In genomic region chr10:47311900-47312662, GRCh38 we compare ENCODE assay signal across 8 cellular contexts. TPM values are rescaled to one million over a fixed set of nuclear protein-coding genes. Genes with fewer than 3 reads are reported as not detected.
DNase-seq lines count a peak whose midpoint lies in the region; ATAC-seq and TF ChIP-seq lines count a peak whose summit lies in the region.

No MANE protein-coding gene starts in this region.

- peak; percentile 75 for ATAC-seq in GM18502 (IDR thresholded peaks at IDR 0.05; ENCODE audit: poor library complexity, unreplicated experiment)

- H2BK12ac ChIP-seq in neuronal stem cell (ENCODE audit: low read length): no peak overlapping the region

- H3K36me3 ChIP-seq in Peyer's patch (no peaks in the 10 kb centered on the region), neuronal stem cell (replicated peaks in 1 of 2; ENCODE audit: control insufficient read depth in 2 of 2, insufficient read depth in 2 of 2, low read length in 2 of 2) (no peaks in the 10 kb centered on the region), stomach (no peaks in the 10 kb centered on the region)

- H3K23ac ChIP-seq in neuronal stem cell (ENCODE audit: low read depth, low read length, poor library complexity): peak overlapping the region; percentile 66

- peaks cover 0 to 17% (median 2%) of the 10 kb centered on the region in 4 donors for H3K4me1 ChIP-seq in Peyer's patch
- H3K4me1 ChIP-seq in neuronal stem cell (ENCODE audit: control insufficient read depth in 2 of 2, insufficient read depth in 1 of 2, low read depth in 1 of 2, low read length in 2 of 2): peaks cover 0 to 5% of the 10 kb centered on the region in 2 donors
- H3K4me1 ChIP-seq in stomach: peaks cover 7 to 15% (median 14%) of the 10 kb centered on the region in 4 donors

- intact Hi-C loops in stomach (cut with DNase I; ENCODE audit: low total_unique reads): loop anchor here (5.0 kb wide), 1 partner anchor 260 kb away; no protein-coding TSS in a partner anchor

- no peak overlapping the region for H3K9ac ChIP-seq in neuronal stem cell (ENCODE audit: low read depth, low read length, poor library complexity)

- H3K4me2 ChIP-seq in neuronal stem cell (ENCODE audit: insufficient read depth, low read length, poor library complexity, severe bottlenecking): no peak overlapping the region

- no peaks in the 10 kb centered on the region for H3K79me1 ChIP-seq in neuronal stem cell (ENCODE audit: low read depth, low read length)

- no peak overlapping the region for H2AK5ac ChIP-seq in neuronal stem cell (ENCODE audit: low read depth, low read length)

- H2AFZ ChIP-seq in neuronal stem cell (ENCODE audit: low read length): no peak overlapping the region

- no peak overlapping the region for H2BK120ac ChIP-seq in neuronal stem cell (ENCODE audit: low read depth, low read length)

- H3K4me3 ChIP-seq in Peyer's patch: peak overlapping the region in 1 of 4 donors; percentile 6
- no peak overlapping the region for H3K4me3 ChIP-seq in fibroblast of the aortic adventitia (ENCODE audit: low read depth, low read length)
- peak overlapping the region in 1 of 2 donors; percentile 16 for H3K4me3 ChIP-seq in neuronal stem cell (ENCODE audit: low read length in 2 of 2)
- no peak overlapping the region for H3K4me3 ChIP-seq in stomach

- DNase-seq in ACHN (peak; percentile 78), HS-27A (ENCODE audit: low read depth) (peak; percentile 3), Peyer's patch (peak; percentile 85 to 93 (median 89)), fibroblast of the aortic adventitia (ENCODE audit: low read depth) (peak; percentile 78), neuronal stem cell (ENCODE audit: low spot score) (peak; percentile 61), stomach (peak; percentile 87)
- DNase-seq in activated T-helper 1 cell treated with anti-CD3 and anti-CD28 coated beads, Interleukin-2, amount 50 U/mL, for 16 hours (ENCODE audit: low read depth in 1 of 2, low spot score in 1 of 2): peak; percentile 66

- no CpG with 5 or more reads among the region's 21 CpGs for WGBS in neuronal stem cell (ENCODE audit: extremely low coverage in 2 of 2, insufficient read length in 2 of 2, insufficient replicate concordance in 1 of 2), 2 donors
- WGBS in stomach, 5 donors: 16 to 26% (median 21%) methylated on average over 18 to 21 of the region's 21 CpGs

- no peak overlapping the region for H2BK5ac ChIP-seq in neuronal stem cell (ENCODE audit: low read length)

- H3K14ac ChIP-seq in neuronal stem cell (ENCODE audit: low read length): no peak overlapping the region

- TF ChIP-seq EP300 in stomach (IDR thresholded peaks at IDR 0.05): no peak

- H3K4ac ChIP-seq in neuronal stem cell (ENCODE audit: low read length): no peak overlapping the region

- H3K27ac ChIP-seq in Peyer's patch (peak overlapping the region in 2 of 4 donors; percentile 9 to 36), neuronal stem cell (replicated peaks; ENCODE audit: low read length) (no peak overlapping the region), stomach (no peak overlapping the region)

- peak; percentile 67 to 93 (median 87) for TF ChIP-seq CTCF in Peyer's patch (IDR thresholded peaks at IDR 0.05)
- peak; percentile 92 for TF ChIP-seq CTCF in fibroblast of the aortic adventitia (IDR thresholded peaks at IDR 0.05; ENCODE audit: insufficient read depth, low read length)
- peak in 5 of 7 experiments; percentile 65 to 79 (median 74) for TF ChIP-seq CTCF in stomach (IDR thresholded peaks at IDR 0.05)

- H3K27me3 ChIP-seq in Peyer's patch (no peaks in the 10 kb centered on the region), neuronal stem cell (ENCODE audit: control insufficient read depth in 3 of 3, insufficient read depth in 3 of 3, low read depth in 1 of 3, low read length in 3 of 3) (no peaks in the 10 kb centered on the region), stomach (peaks cover 0 to 17% (median 0%) of the 10 kb centered on the region in 3 donors)

- no peak for TF ChIP-seq POLR2A in Peyer's patch (IDR thresholded peaks at IDR 0.05)
- no peak for TF ChIP-seq POLR2A in stomach (IDR thresholded peaks at IDR 0.05)

- H3K18ac ChIP-seq in neuronal stem cell (ENCODE audit: low read length): no peak overlapping the region

- no peak overlapping the region for H2BK15ac ChIP-seq in neuronal stem cell (ENCODE audit: low read length)

- H3K9me3 ChIP-seq in Peyer's patch (no peaks in the 10 kb centered on the region), neuronal stem cell (replicated peaks in 1 of 2; ENCODE audit: control insufficient read depth in 2 of 2, insufficient read depth in 1 of 2, low read depth in 1 of 2, low read length in 2 of 2) (no peaks in the 10 kb centered on the region), stomach (no peaks in the 10 kb centered on the region)

- H4K8ac ChIP-seq in neuronal stem cell (ENCODE audit: low read depth, low read length): no peak overlapping the region

- no peak overlapping the region for H4K91ac ChIP-seq in neuronal stem cell (ENCODE audit: low read depth, low read length, poor library complexity)

- in situ Hi-C loops in ACHN (cut with HindIII; ENCODE audit: low pct_ligation_motif_present, low pct_unique_long_range_greater_than_20kb, low sequenced_read_pairs): no loop called here

RNA-seq across cellular contexts. Expression of gene GDF2, which starts 10.2 kb away (rescaled TPM):
- total RNA-seq in Peyer's patch (not detected), fibroblast of the aortic adventitia (ENCODE audit: low replicate concordance) (not detected in 2 replicates), stomach (not detected)
- polyA plus RNA-seq in neuronal stem cell (2013, experiment 1 of 2): not detected
- polyA plus RNA-seq in neuronal stem cell (2013, experiment 2 of 2): not detected
- not detected for polyA plus RNA-seq in stomach

RNA-seq across cellular contexts. Expression of gene GDF10, which starts 12.1 kb away (rescaled TPM):
- total RNA-seq in Peyer's patch (under 1 TPM in 1 of 4 donors, not detected in 3; 0.35 TPM), fibroblast of the aortic adventitia (ENCODE audit: low replicate concordance) (11.1 TPM in 1 of 2 replicates, not detected in the other), stomach (1 to 10 TPM in 1 of 5 donors, not detected in 4; 2.6 TPM)
- polyA plus RNA-seq in neuronal stem cell (2013, experiment 1 of 2): 1.3 TPM
- 1.5 TPM for polyA plus RNA-seq in neuronal stem cell (2013, experiment 2 of 2)
- polyA plus RNA-seq in stomach: under 1 TPM in 2 of 3 donors, not detected in 1; 0.31 to 0.90 TPM

RNA-seq across cellular contexts. Expression of gene RBP3, which starts 36.1 kb away (rescaled TPM):
- total RNA-seq in Peyer's patch (not detected), fibroblast of the aortic adventitia (ENCODE audit: low replicate concordance) (not detected in 2 replicates), stomach (not detected)
- not detected for polyA plus RNA-seq in neuronal stem cell (2013, experiment 1 of 2)
- polyA plus RNA-seq in neuronal stem cell (2013, experiment 2 of 2): not detected
- polyA plus RNA-seq in stomach: not detected

Comparison
In these comparisons a context has a peak if more than half of its experiments do, and no peak if none do; other contexts are left out.
1. DNase-seq: peak in every context shown above with its lines; median percentile 89 in Peyer's patch; 87 in stomach; 78 in ACHN; 78 in fibroblast of the aortic adventitia; 66 in activated T-helper 1 cell treated with anti-CD3 and anti-CD28 coated beads, Interleukin-2, amount 50 U/mL, for 16 hours; 61 in neuronal stem cell; 3 in HS-27A.